In genomic region chr14:103623308-103623707, GRCh38 we compare ENCODE assay signal across 15 cellular contexts.
"Had no signal": no experiment of that assay in that cellular context is flagged by ENCODE, and none has a peak within 500 bp of the region (broad histone marks: within the 10 kb centered on the region; RNA-seq: fewer than 3 reads in every experiment).

No MANE protein-coding gene starts in this region.

- H3K4me3 Mint-ChIP-seq: neural crest cell, type B pancreatic cell had no signal

- H3K4me2 ChIP-seq: hepatocyte had no signal

- H3K36me3 Mint-ChIP-seq: naive thymus-derived CD8-positive, alpha-beta T cell; type B pancreatic cell had no signal

- H3K9me3 Mint-ChIP-seq: naive thymus-derived CD8-positive, alpha-beta T cell; neural crest cell; type B pancreatic cell had no signal

- H2AFZ ChIP-seq: hepatocyte had no signal

- ATAC-seq: left colon; mucosa of descending colon; naive thymus-derived CD8-positive, alpha-beta T cell had no signal

- DNase-seq: colonic mucosa; esophagus squamous epithelium; foreskin fibroblast; head of caudate nucleus; naive thymus-derived CD8-positive, alpha-beta T cell; small intestine; stimulated activated CD4-positive, alpha-beta T cell treated with anti-CD3 and anti-CD28 coated beads, Interleukin-12 subunit alpha, Interleukin-12 subunit beta, amount 100 ng/mL, for 4 hours; stimulated activated naive CD4-positive, alpha-beta T cell treated with Interleukin-2 at 50 U/mL for 16 hours had no signal

- H3K9me3 ChIP-seq: colonic mucosa, esophagus squamous epithelium, mucosa of descending colon, right atrium auricular region, vagina had no signal

- H3K27ac Mint-ChIP-seq: naive thymus-derived CD8-positive, alpha-beta T cell; type B pancreatic cell had no signal

- H3K4me3 ChIP-seq: colonic mucosa, hepatocyte, mucosa of descending colon, right atrium auricular region, vagina had no signal

- H3K27ac ChIP-seq: colonic mucosa, hepatocyte had no signal

- H3K79me2 ChIP-seq: hepatocyte had no signal

- H3K27me3 ChIP-seq: colonic mucosa, esophagus squamous epithelium, hepatocyte, right atrium auricular region, vagina had no signal

- H3K36me3 ChIP-seq: colonic mucosa, esophagus squamous epithelium, right atrium auricular region, vagina had no signal
